In the genomic region with DNA sequence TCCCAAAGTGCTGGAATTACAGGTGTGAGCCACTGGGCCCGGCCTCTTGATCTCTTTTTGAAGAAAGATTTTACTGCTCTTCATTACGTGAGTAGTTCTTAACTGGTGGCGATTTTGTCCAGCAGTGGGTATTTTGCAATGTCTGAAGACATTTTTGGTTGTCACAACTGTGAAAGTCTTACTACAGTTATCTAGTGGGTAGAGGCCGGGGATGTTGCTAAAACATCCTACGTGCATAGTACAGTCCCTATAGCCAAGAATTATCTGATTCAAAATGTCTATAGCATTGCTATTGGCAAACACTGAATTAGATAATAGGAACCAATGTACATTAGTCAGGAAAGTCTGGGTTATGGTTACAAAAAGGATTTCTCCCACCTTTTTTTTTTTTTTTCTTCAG, we compare ENCODE assay signal across 24 cellular contexts. TPM values are rescaled to one million over a fixed set of nuclear protein-coding genes. Genes with fewer than 3 reads are reported as not detected.
"Had no signal": no experiment of that assay in that cellular context is flagged by ENCODE, and none has a peak within 500 bp of the region (broad histone marks: within the 10 kb centered on the region; RNA-seq: fewer than 3 reads in every experiment).

No MANE protein-coding gene starts in this region.

- H3K4me1 Mint-ChIP-seq: activated CD4-positive, alpha-beta memory T cell treated with anti-CD3 and anti-CD28 coated beads, Interleukin-2, amount 10 ng/mL, durations not matched to agents 7 days and 5 days; activated naive CD4-positive, alpha-beta T cell treated with anti-CD3 and anti-CD28 coated beads, Interleukin-2, amount 10 ng/mL, durations not matched to agents 7 days and 5 days; naive thymus-derived CD8-positive, alpha-beta T cell; stimulated activated effector memory CD8-positive, alpha-beta T cell treated with anti-CD3 and anti-CD28 coated beads, Interleukin-12 subunit alpha, Interleukin-12 subunit beta, amount 100 ng/mL, for 72 hours had no signal

- H3K4me3 ChIP-seq: colonic mucosa, esophagus muscularis mucosa, left lung, ovary, psoas muscle, skin epidermis, stomach, transverse colon, uterus had no signal

- H3K27ac Mint-ChIP-seq: activated CD4-positive, alpha-beta memory T cell treated with anti-CD3 and anti-CD28 coated beads, Interleukin-2, amount 10 ng/mL, durations not matched to agents 7 days and 5 days; activated naive CD4-positive, alpha-beta T cell treated with anti-CD3 and anti-CD28 coated beads, Interleukin-2, amount 10 ng/mL, durations not matched to agents 7 days and 5 days; activated T-cell treated with anti-CD3 and anti-CD28 coated beads, Interleukin-2, amount 50 U/mL, for 72 hours; naive thymus-derived CD8-positive, alpha-beta T cell; stimulated activated effector memory CD8-positive, alpha-beta T cell treated with anti-CD3 and anti-CD28 coated beads, Interleukin-12 subunit alpha, Interleukin-12 subunit beta, amount 100 ng/mL, for 72 hours had no signal

- H3K4me3 Mint-ChIP-seq: activated CD4-positive, alpha-beta memory T cell treated with anti-CD3 and anti-CD28 coated beads, Interleukin-2, amount 10 ng/mL, durations not matched to agents 7 days and 5 days; activated naive CD4-positive, alpha-beta T cell treated with anti-CD3 and anti-CD28 coated beads, Interleukin-2, amount 10 ng/mL, durations not matched to agents 7 days and 5 days; activated T-cell treated with anti-CD3 and anti-CD28 coated beads, Interleukin-2, amount 50 U/mL, for 72 hours; naive thymus-derived CD8-positive, alpha-beta T cell; stimulated activated effector memory CD8-positive, alpha-beta T cell treated with anti-CD3 and anti-CD28 coated beads, Interleukin-12 subunit alpha, Interleukin-12 subunit beta, amount 100 ng/mL, for 72 hours had no signal

- H3K4me1 ChIP-seq: colonic mucosa, esophagus muscularis mucosa, psoas muscle, stomach, transverse colon, uterus had no signal

- H3K27me3 ChIP-seq: colonic mucosa, esophagus muscularis mucosa, left lung, ovary, stomach, transverse colon, uterus had no signal

- H3K9me3 Mint-ChIP-seq: activated CD4-positive, alpha-beta memory T cell treated with anti-CD3 and anti-CD28 coated beads, Interleukin-2, amount 10 ng/mL, durations not matched to agents 7 days and 5 days; activated naive CD4-positive, alpha-beta T cell treated with anti-CD3 and anti-CD28 coated beads, Interleukin-2, amount 10 ng/mL, durations not matched to agents 7 days and 5 days; activated T-cell treated with anti-CD3 and anti-CD28 coated beads, Interleukin-2, amount 50 U/mL, for 72 hours; naive thymus-derived CD8-positive, alpha-beta T cell; stimulated activated effector memory CD8-positive, alpha-beta T cell treated with anti-CD3 and anti-CD28 coated beads, Interleukin-12 subunit alpha, Interleukin-12 subunit beta, amount 100 ng/mL, for 72 hours had no signal

- H3K27ac ChIP-seq: colonic mucosa, esophagus muscularis mucosa, ovary, psoas muscle, skin epidermis, stomach, transverse colon, uterus had no signal

- H3K27me3 Mint-ChIP-seq: activated CD4-positive, alpha-beta memory T cell treated with anti-CD3 and anti-CD28 coated beads, Interleukin-2, amount 10 ng/mL, durations not matched to agents 7 days and 5 days; naive thymus-derived CD8-positive, alpha-beta T cell had no signal

- H3K36me3 ChIP-seq: colonic mucosa, esophagus muscularis mucosa, left lung, ovary, stomach, transverse colon, uterus had no signal

- DNase-seq: activated CD4-positive, alpha-beta memory T cell treated with anti-CD3 and anti-CD28 coated beads, Interleukin-2, amount 10 ng/mL, durations not matched to agents 7 days and 5 days; activated CD4-positive, alpha-beta T cell treated with anti-CD3 and anti-CD28 coated beads for 4 hours; activated CD4-positive, CD25-positive, alpha-beta regulatory T cell; activated naive CD4-positive, alpha-beta T cell treated with anti-CD3 and anti-CD28 coated beads, Interleukin-2, amount 10 ng/mL, durations not matched to agents 7 days and 5 days; activated T-cell treated with anti-CD3 and anti-CD28 coated beads, Interleukin-2, amount 50 U/mL, for 72 hours; amygdala; colonic mucosa; hippocampal formation; kidney glomerular epithelial cell; left lung; naive thymus-derived CD8-positive, alpha-beta T cell; ovary; psoas muscle; right cardiac atrium; stimulated activated CD4-positive, alpha-beta T cell treated with anti-CD3 and anti-CD28 coated beads, Interleukin-2, amount 100 ng/mL, for 24 hours; stomach; T1000; transverse colon; uterus had no signal

- H3K36me3 Mint-ChIP-seq: activated naive CD4-positive, alpha-beta T cell treated with anti-CD3 and anti-CD28 coated beads, Interleukin-2, amount 10 ng/mL, durations not matched to agents 7 days and 5 days; naive thymus-derived CD8-positive, alpha-beta T cell; stimulated activated effector memory CD8-positive, alpha-beta T cell treated with anti-CD3 and anti-CD28 coated beads, Interleukin-12 subunit alpha, Interleukin-12 subunit beta, amount 100 ng/mL, for 72 hours had no signal

- H3K9me3 ChIP-seq: colonic mucosa, esophagus muscularis mucosa, left lung, ovary, psoas muscle, stomach, transverse colon, uterus had no signal

RNA-seq across cellular contexts. Expression of gene FOXL2, which starts 38.1 kb away (rescaled TPM):
- total RNA-seq: activated CD4-positive, alpha-beta memory T cell treated with anti-CD3 and anti-CD28 coated beads, Interleukin-2, amount 10 ng/mL, durations not matched to agents 7 days and 5 days; left lung; lung microvascular endothelial cell; naive thymus-derived CD8-positive, alpha-beta T cell; right cardiac atrium; stomach; temporal lobe; transverse colon had no signal
- polyA plus RNA-seq: naive thymus-derived CD8-positive, alpha-beta T cell; right cardiac atrium; stomach had no signal

RNA-seq across cellular contexts. Expression of gene FOXL2NB, which starts 38.2 kb away (rescaled TPM):
- total RNA-seq: activated CD4-positive, alpha-beta memory T cell treated with anti-CD3 and anti-CD28 coated beads, Interleukin-2, amount 10 ng/mL, durations not matched to agents 7 days and 5 days; activated T-cell treated with anti-CD3 and anti-CD28 coated beads, Interleukin-2, amount 50 U/mL, for 72 hours; colonic mucosa; esophagus muscularis mucosa; left lung; lung microvascular endothelial cell; naive thymus-derived CD8-positive, alpha-beta T cell; right cardiac atrium; stomach; transverse colon had no signal
- polyA plus RNA-seq: naive thymus-derived CD8-positive, alpha-beta T cell; right cardiac atrium had no signal
